ENCODE assay signal across 8 cellular contexts in genomic region chr5:136424835-136425694, GRCh38. TPM values are rescaled to one million over a fixed set of nuclear protein-coding genes. Genes with fewer than 3 reads are reported as not detected.
DNase-seq lines count a peak whose midpoint lies in the region; ATAC-seq and TF ChIP-seq lines count a peak whose summit lies in the region.

No MANE protein-coding gene starts in this region.

- H3K36me3 ChIP-seq in Peyer's patch, result no peaks in the 10 kb centered on the region

- H3K9me3 ChIP-seq in Peyer's patch, result no peaks in the 10 kb centered on the region

- peak in 4 of 6 experiments; percentile 37 to 59 (median 56) for TF ChIP-seq CTCF in Peyer's patch (IDR thresholded peaks at IDR 0.05)

- no peak overlapping the region for H3K4me3 ChIP-seq in Peyer's patch

- ATAC-seq in GM21381 (IDR thresholded peaks at IDR 0.05; ENCODE audit: unreplicated experiment), result peak; percentile 88

- H3K27ac ChIP-seq in Peyer's patch, result no peak overlapping the region

- DNase-seq in EH (ENCODE audit: low read depth), result peak; percentile 65
- DNase-seq in KBM-7, result peak; percentile 46
- peak; percentile 22 to 84 (median 74) for DNase-seq in Peyer's patch
- peak; percentile 76 for DNase-seq in astrocyte of the hippocampus (ENCODE audit: low read depth, low spot score)
- DNase-seq in iPS-NIHi11 (ENCODE audit: low spot score), result peak; percentile 88
- peak; percentile 50 for DNase-seq in stimulated activated CD4-positive, alpha-beta T cell treated with anti-CD3 and anti-CD28 coated beads, Interleukin-1b, Interleukin-23, amount 100 ng/mL, for 48 hours
- no peak for DNase-seq in effector CD4-positive, alpha-beta T cell

- H3K4me1 ChIP-seq in Peyer's patch, result no peaks in the 10 kb centered on the region

- TF ChIP-seq POLR2A in Peyer's patch (IDR thresholded peaks at IDR 0.05), result no peak

- in situ Hi-C loops in KBM-7 (cut with MboI; ENCODE audit: low pct_unique_long_range_greater_than_20kb, low sequenced_read_pairs), result no loop called here

- H3K27me3 ChIP-seq in Peyer's patch, result no peaks in the 10 kb centered on the region

RNA-seq across cellular contexts. Expression of gene TRPC7, which starts 59.7 kb away (rescaled TPM):
- total RNA-seq in Peyer's patch, result not detected
